In the genomic region with DNA sequence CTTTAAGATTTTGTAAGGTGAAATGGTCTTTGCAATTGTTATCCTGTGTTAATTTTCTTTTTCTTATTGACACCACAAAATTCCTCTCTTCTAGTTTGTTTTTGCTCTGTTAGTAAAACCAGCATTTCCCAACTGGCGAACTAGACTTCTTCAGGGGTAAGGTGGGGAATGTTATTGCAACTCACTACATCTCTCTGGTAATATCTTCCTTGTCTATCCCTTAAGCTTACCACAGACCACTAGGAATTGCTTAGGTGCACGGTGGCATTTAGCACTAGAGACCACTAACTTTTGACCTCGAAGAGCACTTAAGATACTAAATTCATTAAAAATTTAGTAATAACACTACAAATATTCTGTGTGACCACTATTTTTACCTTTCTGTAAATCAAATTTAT, we compare ENCODE assay signal across 1 cellular context.
TF ChIP-seq lines count a peak whose summit lies in the region.

No MANE protein-coding gene starts in this region.

TF ChIP-seq in WTC11, 78 proteins besides CTCF, POLR2A, EP300 and RAD21 (continued from another document):
- TF ChIP-seq E2F1 (CRISPR knock-in tag; IDR thresholded peaks at IDR 0.05) (no peak), CBFB (CRISPR knock-in tag; IDR thresholded peaks at IDR 0.05; ENCODE audit: low read depth) (no peak), EMX1 (CRISPR knock-in tag; IDR thresholded peaks at IDR 0.05) (no peak), JUN (CRISPR knock-in tag; IDR thresholded peaks at IDR 0.05) (no peak), MAX (CRISPR knock-in tag; IDR thresholded peaks at IDR 0.05) (no peak), SOX15 (CRISPR knock-in tag; IDR thresholded peaks at IDR 0.05) (no peak), ELF4 (CRISPR knock-in tag; IDR thresholded peaks at IDR 0.05; ENCODE audit: low read depth) (no peak)
- TF ChIP-seq, protein P1, sequence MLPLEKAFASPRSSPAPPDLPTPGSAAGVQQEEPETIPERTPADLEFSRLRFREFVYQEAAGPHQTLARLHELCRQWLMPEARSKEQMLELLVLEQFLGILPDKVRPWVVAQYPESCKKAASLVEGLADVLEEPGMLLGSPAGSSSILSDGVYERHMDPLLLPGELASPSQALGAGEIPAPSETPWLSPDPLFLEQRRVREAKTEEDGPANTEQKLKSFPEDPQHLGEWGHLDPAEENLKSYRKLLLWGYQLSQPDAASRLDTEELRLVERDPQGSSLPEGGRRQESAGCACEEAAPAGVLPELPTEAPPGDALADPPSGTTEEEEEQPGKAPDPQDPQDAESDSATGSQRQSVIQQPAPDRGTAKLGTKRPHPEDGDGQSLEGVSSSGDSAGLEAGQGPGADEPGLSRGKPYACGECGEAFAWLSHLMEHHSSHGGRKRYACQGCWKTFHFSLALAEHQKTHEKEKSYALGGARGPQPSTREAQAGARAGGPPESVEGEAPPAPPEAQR (CRISPR knock-in tag; IDR thresholded peaks at IDR 0.05): no peak
TF ChIP-seq in WTC11: peak in this region for 0.
